In the genomic region with DNA sequence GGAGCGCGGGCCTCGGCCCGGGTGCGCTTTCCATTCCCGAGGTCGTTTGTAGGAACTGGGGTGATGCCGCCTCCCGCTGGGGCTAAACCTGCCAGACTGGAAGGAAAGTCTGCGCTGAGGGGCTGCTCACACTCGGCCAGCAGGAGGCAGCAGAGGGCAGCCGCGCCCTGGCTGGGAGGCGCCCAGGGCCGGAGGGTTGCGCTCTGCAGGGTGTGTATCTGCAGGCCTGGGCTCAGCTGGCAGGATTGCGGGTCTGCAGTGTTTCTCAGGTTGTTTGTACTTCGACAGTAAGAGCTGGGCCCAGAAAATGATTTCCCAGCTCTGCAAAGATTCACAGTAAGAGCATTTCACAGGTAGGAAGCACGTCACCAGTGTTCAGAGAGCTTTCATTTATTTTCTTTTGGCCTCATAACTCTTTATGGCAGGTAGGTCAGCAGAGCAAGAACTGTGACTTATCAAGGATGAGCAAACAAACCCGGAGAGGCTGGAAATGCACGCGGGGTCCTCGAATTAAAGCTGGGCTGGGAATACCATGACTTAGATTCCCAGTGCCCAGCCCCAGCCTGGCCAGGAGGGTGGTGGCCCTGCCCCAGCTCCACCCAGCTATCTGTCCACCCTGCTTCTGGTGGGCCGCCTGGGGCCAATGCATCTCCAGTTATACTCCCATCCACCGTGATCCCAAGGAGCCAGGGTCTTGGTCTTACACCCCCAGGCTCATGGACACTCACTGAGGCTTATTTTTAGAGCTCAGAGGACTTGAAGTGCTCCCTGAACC, we compare ENCODE assay signal across 8 cellular contexts. TPM values are rescaled to one million over a fixed set of nuclear protein-coding genes. Genes with fewer than 3 reads are reported as not detected.
DNase-seq lines count a peak whose midpoint lies in the region; ATAC-seq and TF ChIP-seq lines count a peak whose summit lies in the region.

No MANE protein-coding gene starts in this region.

- H3K9ac ChIP-seq in OCI-LY3 (ENCODE audit: low read length), result no peak overlapping the region

- H3K27ac ChIP-seq in OCI-LY3 (ENCODE audit: low read length) (no peak overlapping the region), neutrophil (no peak overlapping the region), testis (no peak overlapping the region)

- no peak overlapping the region for H3K4me3 Mint-ChIP-seq in activated T-cell treated with anti-CD3 and anti-CD28 coated beads, Interleukin-2, amount 50 U/mL, for 4 hours

- no peaks in the 10 kb centered on the region for H3K36me3 ChIP-seq in OCI-LY3 (replicated peaks; ENCODE audit: low read depth, low read length)
- no peaks in the 10 kb centered on the region for H3K36me3 ChIP-seq in neutrophil
- no peaks in the 10 kb centered on the region for H3K36me3 ChIP-seq in testis (ENCODE audit: low read depth, missing control alignments)

- H3K79me2 ChIP-seq in OCI-LY3 (ENCODE audit: low read length), result no peaks in the 10 kb centered on the region

- peaks cover 5% of the 10 kb centered on the region for H3K27me3 Mint-ChIP-seq in activated T-cell treated with anti-CD3 and anti-CD28 coated beads, Interleukin-2, amount 50 U/mL, for 4 hours (ENCODE audit: low read depth)

- no peaks in the 10 kb centered on the region for H3K9me3 Mint-ChIP-seq in activated T-cell treated with anti-CD3 and anti-CD28 coated beads, Interleukin-2, amount 50 U/mL, for 4 hours

- peak; percentile 81 for DNase-seq in DMS 273 (lab: John Stamatoyannopoulos, UW; ENCODE audit: unreplicated experiment)
- no peak for DNase-seq in DMS 273 treated with DMSO at 0.1 percent for 48 hours (lab: John Stamatoyannopoulos, UW)
- DNase-seq in activated T-cell treated with anti-CD3 and anti-CD28 coated beads, Interleukin-2, amount 50 U/mL, for 4 hours, result peak; percentile 86
- peak; percentile 43 for DNase-seq in fibroblast of mammary gland (ENCODE audit: low read depth)
- peak; percentile 81 for DNase-seq in testis

- no peak for TF ChIP-seq POLR2A in testis (IDR thresholded peaks at IDR 0.05)

- intact Hi-C loops in testis (cut with DNase I; ENCODE audit: low total_unique reads), result loop anchor here (5.0 kb wide), 1 partner anchor 137 kb away; no protein-coding TSS in a partner anchor

- no peak overlapping the region for H2AFZ ChIP-seq in OCI-LY3 (ENCODE audit: low read depth, low read length)

- no peak overlapping the region for H3K4me2 ChIP-seq in OCI-LY3 (ENCODE audit: low read length)

- H3K27me3 ChIP-seq in OCI-LY3 (ENCODE audit: low read depth, low read length), result no peaks in the 10 kb centered on the region
- peaks cover 13% of the 10 kb centered on the region for H3K27me3 ChIP-seq in neutrophil
- no peaks in the 10 kb centered on the region for H3K27me3 ChIP-seq in testis

- 24 to 51% methylated on average over 10 to 25 of the region's 25 CpGs for WGBS in testis, 2 donors

- H4K20me1 ChIP-seq in OCI-LY3 (ENCODE audit: insufficient read depth, low read length), result no peaks in the 10 kb centered on the region

- H3K4me1 Mint-ChIP-seq in activated T-cell treated with anti-CD3 and anti-CD28 coated beads, Interleukin-2, amount 50 U/mL, for 4 hours (ENCODE audit: low read depth), result peaks cover 6% of the 10 kb centered on the region

- no peaks in the 10 kb centered on the region for H3K36me3 Mint-ChIP-seq in activated T-cell treated with anti-CD3 and anti-CD28 coated beads, Interleukin-2, amount 50 U/mL, for 4 hours (ENCODE audit: insufficient read depth)

- H3K4me3 ChIP-seq in OCI-LY3 (ENCODE audit: low read length) (no peak overlapping the region), fibroblast of mammary gland (ENCODE audit: control insufficient read depth, low read depth, low read length) (no peak overlapping the region), neutrophil (ENCODE audit: low read depth in 1 of 2, low read length in 1 of 2) (no peak overlapping the region), testis (no peak overlapping the region)

- H3K9me3 ChIP-seq in OCI-LY3 (ENCODE audit: insufficient read depth, low read length) (no peaks in the 10 kb centered on the region), neutrophil (no peaks in the 10 kb centered on the region), testis (no peaks in the 10 kb centered on the region)

- H3K4me1 ChIP-seq in OCI-LY3 (ENCODE audit: low read length), result no peaks in the 10 kb centered on the region
- H3K4me1 ChIP-seq in neutrophil (ENCODE audit: control insufficient read depth in 1 of 2, insufficient read depth in 1 of 2, low read depth in 1 of 2, low read length in 1 of 2), result no peaks in the 10 kb centered on the region
- H3K4me1 ChIP-seq in testis, result no peaks in the 10 kb centered on the region

- ATAC-seq in HG02973 (IDR thresholded peaks at IDR 0.05; ENCODE audit: unreplicated experiment), result peak; percentile 93
- ATAC-seq in activated T-cell treated with anti-CD3 and anti-CD28 coated beads, Interleukin-2, amount 50 U/mL, for 4 hours, result peak; percentile 97 to 99

- TF ChIP-seq CTCF in OCI-LY3 (IDR thresholded peaks at IDR 0.05; ENCODE audit: low read depth, low read length) (peak; percentile 39), fibroblast of mammary gland (conservative IDR thresholded peaks at IDR 0.05; ENCODE audit: control insufficient read depth, insufficient read depth, low read depth, low read length) (peak; percentile 68), neutrophil (IDR thresholded peaks at IDR 0.05) (peak; percentile 86), testis (IDR thresholded peaks at IDR 0.05) (peak; percentile 89 to 94 (median 92))

RNA-seq across cellular contexts. Expression of a gene that starts 15.2 kb away (rescaled TPM):
- 10 to 100 TPM; 22.6 to 25.7 (median 24.1) TPM for total RNA-seq in activated T-cell treated with anti-CD3 and anti-CD28 coated beads, Interleukin-2, amount 50 U/mL, for 4 hours
- total RNA-seq in testis, result 10 to 100 TPM; 48.5 to 49.2 TPM
- polyA plus RNA-seq in testis (ENCODE audit: insufficient read depth, low read depth, low replicate concordance), result 34.9 TPM

Comparison
In these comparisons a context has a peak if more than half of its experiments do, and no peak if none do; other contexts are left out.
1. CTCF ChIP-seq: peak in every context shown above with its lines; median percentile 92 in testis; 86 in neutrophil; 68 in fibroblast of mammary gland; 39 in OCI-LY3.